Comparison of ENCODE assay signal across 8 cellular contexts in the genomic region with DNA sequence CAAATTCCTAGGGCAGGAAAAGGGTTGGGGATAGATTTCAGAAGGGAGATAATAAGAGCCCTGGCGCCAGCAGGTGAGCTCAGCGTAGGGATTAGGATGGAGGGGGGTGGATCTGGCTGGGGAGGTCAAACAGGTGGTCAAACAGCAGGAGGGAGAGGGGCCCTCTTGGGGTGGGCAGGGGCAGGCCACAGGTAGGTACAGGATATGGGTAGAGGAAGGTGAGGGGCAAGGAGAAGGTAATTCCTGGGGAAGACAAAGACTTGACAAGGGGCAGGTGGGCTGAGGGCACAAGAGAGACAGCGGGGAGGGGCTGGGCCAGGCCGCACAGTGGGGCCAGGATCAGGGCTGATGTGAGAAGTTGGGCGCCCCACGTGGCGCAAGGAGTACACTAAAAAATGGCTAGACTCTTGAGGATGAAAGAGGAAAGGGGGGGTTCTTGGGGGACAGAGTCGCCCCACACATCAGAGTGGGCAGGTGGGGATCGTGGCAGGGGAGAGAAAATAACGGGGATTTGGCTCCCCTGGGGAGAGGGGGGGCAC. TPM values are rescaled to one million over a fixed set of nuclear protein-coding genes. Genes with fewer than 3 reads are reported as not detected.
DNase-seq lines count a peak whose midpoint lies in the region; ATAC-seq, FAIRE-seq and TF ChIP-seq lines count a peak whose summit lies in the region.

No MANE protein-coding gene starts in this region.

- no peak for ATAC-seq in HG02759 (IDR thresholded peaks at IDR 0.05; ENCODE audit: unreplicated experiment)

- H3K4me3 ChIP-seq in Caco-2 (ENCODE audit: low read depth, low read length), result peak overlapping the region; percentile 93
- H3K4me3 ChIP-seq in breast epithelium, result peak overlapping the region; percentile 87 to 91 (median 90)
- peak overlapping the region; percentile 68 to 83 for H3K4me3 ChIP-seq in kidney (ENCODE audit: low read length in 2 of 2)

- BruUV-seq in Caco-2 (replicated peaks; lab: Mats Ljungman, UMichigan), result no TSS peak

- no peaks in the 10 kb centered on the region for H3K27me3 Mint-ChIP-seq in Caco-2 (ENCODE audit: insufficient read depth, unreplicated experiment)

- H3K9ac ChIP-seq in kidney (ENCODE audit: low read length in 2 of 2), result peak overlapping the region in 1 of 2 donors; percentile 91

- no peaks in the 10 kb centered on the region for H3K9me3 ChIP-seq in Caco-2
- H3K9me3 ChIP-seq in breast epithelium, result no peaks in the 10 kb centered on the region
- H3K9me3 ChIP-seq in kidney (ENCODE audit: control insufficient read depth in 1 of 2, low read length in 2 of 2), result no peaks in the 10 kb centered on the region

- H3K36me3 Mint-ChIP-seq in Caco-2 (ENCODE audit: insufficient read depth, unreplicated experiment), result peaks cover 55% of the 10 kb centered on the region

- H3K27ac ChIP-seq in breast epithelium, result peak overlapping the region; percentile 80 to 89
- peak overlapping the region in 1 of 2 donors; percentile 78 for H3K27ac ChIP-seq in kidney (ENCODE audit: low read depth in 2 of 2, low read length in 2 of 2)

- H3K27ac Mint-ChIP-seq in Caco-2 (ENCODE audit: unreplicated experiment), result peak overlapping the region; percentile 91

- FAIRE-seq in kidney (lab: Jason Lieb, UNC), result no peak

- H3K36me3 ChIP-seq in Caco-2 (ENCODE audit: control insufficient read depth, insufficient read depth, low read length) (no peaks in the 10 kb centered on the region; the same call in 1 of the 2 replicates), breast epithelium (no peaks in the 10 kb centered on the region), kidney (ENCODE audit: control insufficient read depth in 1 of 2, insufficient read depth in 2 of 2, low read length in 2 of 2) (peaks cover 4 to 6% of the 10 kb centered on the region in 2 donors)

- H3K27me3 ChIP-seq in Caco-2 (replicated peaks; ENCODE audit: control insufficient read depth, insufficient read depth, low read length) (no peaks in the 10 kb centered on the region), breast epithelium (no peaks in the 10 kb centered on the region)

- DNase-seq in Caco-2 (peak in 1 of 2 experiments; percentile 59), HuH-7 (ENCODE audit: low spot score) (peak; percentile 45), T-helper 2 cell (peak in 4 of 5 experiments; percentile 35 to 79 (median 40)), breast epithelium (ENCODE audit: low spot score in 2 of 2) (peak in 1 of 2 donors; percentile 32), kidney (peak; percentile 81), NCI-H1048 (lab: John Stamatoyannopoulos, UW) (no peak)
- DNase-seq in stimulated activated CD4-positive, alpha-beta T cell treated with anti-CD3 and anti-CD28 coated beads, Interleukin-4, amount 100 ng/mL, for 24 hours, result peak; percentile 63

- H3K4me1 Mint-ChIP-seq in Caco-2 (ENCODE audit: low read depth, unreplicated experiment), result peaks cover 7% of the 10 kb centered on the region

- H3K9me3 Mint-ChIP-seq in Caco-2 (ENCODE audit: unreplicated experiment), result no peaks in the 10 kb centered on the region

- intact Hi-C loops in Caco-2 (cut with micrococcal nuclease; ENCODE audit: unreplicated experiment), result loop anchor here (1.0 to 5.0 kb wide), 4 partner anchors 10 to 132 kb away; partner anchors contain the start of genes ILF3 and KEAP1
- intact Hi-C loops in breast epithelium (cut with DNase I; ENCODE audit: low total_unique reads), result no loop called here
- intact Hi-C loops in kidney (cut with DNase I), result no loop called here

- TF ChIP-seq POLR2A in breast epithelium (IDR thresholded peaks at IDR 0.05), result no peak

- peak overlapping the region; percentile 96 for H3K4me3 Mint-ChIP-seq in Caco-2 (ENCODE audit: unreplicated experiment)

- CTCF ChIA-PET in Caco-2 (lab: Charles Lee), result interaction anchor here (0.6 to 1.0 kb wide), 2 partner anchors 24 to 56 kb away, joined by 3 to 6 read pairs; no protein-coding TSS in a partner anchor

- TF ChIP-seq CTCF in Caco-2 (IDR thresholded peaks at IDR 0.05; ENCODE audit: insufficient read depth in 1 of 2, low read depth in 1 of 2, low read length in 1 of 2, severe bottlenecking in 1 of 2, unreplicated experiment in 1 of 2) (peak in 1 of 2 experiments; percentile 46), breast epithelium (IDR thresholded peaks at IDR 0.05) (peak in 1 of 3 donors; percentile 14), kidney (IDR thresholded peaks at IDR 0.05; ENCODE audit: borderline replicate concordance, extremely low read depth, insufficient read depth) (no peak)

- POLR2A ChIA-PET in Caco-2 (lab: Charles Lee), result no interaction called here

- peaks cover 3% of the 10 kb centered on the region; the same call in 1 of the 2 replicates for H3K4me1 ChIP-seq in Caco-2
- H3K4me1 ChIP-seq in breast epithelium, result peaks cover 0 to 12% of the 10 kb centered on the region in 2 donors
- peaks cover 14 to 18% of the 10 kb centered on the region in 2 donors for H3K4me1 ChIP-seq in kidney (ENCODE audit: control insufficient read depth in 1 of 2, insufficient read depth in 1 of 2, low read depth in 1 of 2, low read length in 2 of 2)

RNA-seq across cellular contexts. Expression of gene KRI1, which starts 0.7 kb away (rescaled TPM):
- 27.0 and 27.5 TPM in 2 replicates for total RNA-seq in Caco-2 (2022)
- total RNA-seq in breast epithelium, result 10 to 100 TPM; 16.4 to 23.6 (median 17.6) TPM
- total RNA-seq in kidney, result 29.4 TPM
- polyA plus RNA-seq in kidney (ENCODE audit: insufficient read depth, low read depth, low replicate concordance), result 13.9 TPM

RNA-seq across cellular contexts. Expression of gene CDKN2D, which starts 3.7 kb away (rescaled TPM):
- total RNA-seq in Caco-2 (2022) (5.0 and 5.8 TPM in 2 replicates), breast epithelium (1 to 10 TPM; 5.3 to 9.4 (median 8.8) TPM), kidney (8.8 TPM)
- polyA plus RNA-seq in kidney (ENCODE audit: insufficient read depth, low read depth, low replicate concordance), result 14.7 TPM

RNA-seq across cellular contexts. Expression of gene ATG4D, which starts 21.4 kb away (rescaled TPM):
- total RNA-seq in Caco-2 (2022) (34.3 and 34.6 TPM in 2 replicates), breast epithelium (10 to 100 TPM; 13.1 to 18.0 (median 16.1) TPM), kidney (32.7 TPM)
- polyA plus RNA-seq in kidney (ENCODE audit: insufficient read depth, low read depth, low replicate concordance), result 91.7 TPM

RNA-seq across cellular contexts. Expression of gene AP1M2, which starts 22.0 kb away (rescaled TPM):
- total RNA-seq in Caco-2 (2022) (191 and 196 TPM in 2 replicates), breast epithelium (10 to 100 TPM in 2 of 3 donors, not detected in 1; 34.1 to 49.9 TPM), kidney (74.1 TPM)
- polyA plus RNA-seq in kidney (ENCODE audit: insufficient read depth, low read depth, low replicate concordance), result 232 TPM

RNA-seq across cellular contexts. Expression of gene S1PR5, which starts 47.9 kb away (rescaled TPM):
- total RNA-seq in Caco-2 (2022), result 0.57 and 0.67 TPM in 2 replicates
- 1 to 10 TPM in 1 of 3 donors, under 1 TPM in 2; 0.16 to 1.2 (median 0.66) TPM for total RNA-seq in breast epithelium
- total RNA-seq in kidney, result 0.69 TPM
- polyA plus RNA-seq in kidney (ENCODE audit: insufficient read depth, low read depth, low replicate concordance), result 0.84 TPM
